ENCODE assay signal across 8 cellular contexts in the genomic region with DNA sequence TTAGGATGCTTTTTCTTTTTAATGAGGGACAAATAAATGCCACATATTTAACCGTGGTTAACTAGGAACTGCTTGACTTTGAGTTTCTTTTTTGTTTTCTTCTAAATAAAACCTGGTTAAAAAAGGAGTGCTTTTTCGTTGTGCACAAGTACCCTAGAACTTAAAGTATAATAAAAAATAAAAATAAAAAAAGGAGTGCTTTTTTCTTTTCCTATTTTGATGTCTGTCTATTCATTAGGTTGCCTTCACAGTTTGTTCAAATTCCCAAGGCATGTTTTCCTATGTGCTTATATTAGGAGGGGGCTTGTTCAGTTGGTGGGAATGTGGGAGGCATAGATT. TPM values are rescaled to one million over a fixed set of nuclear protein-coding genes. Genes with fewer than 3 reads are reported as not detected.
DNase-seq lines count a peak whose midpoint lies in the region; ATAC-seq and TF ChIP-seq lines count a peak whose summit lies in the region.

No MANE protein-coding gene starts in this region.

- CTCF ChIA-PET in MCF 10A (lab: Yijun Ruan, JAX): interaction anchor here (0.5 to 0.9 kb wide), 3 partner anchors 30 to 692 kb away, joined by 3 to 7 read pairs (median 3); no protein-coding TSS in a partner anchor

- H3K4me3 ChIP-seq in breast epithelium (peak overlapping the region; percentile 74 to 92 (median 92)), choroid plexus epithelial cell (ENCODE audit: low read depth, low read length) (peak overlapping the region; percentile 93), mononuclear cell (ENCODE audit: low read length) (peak overlapping the region; percentile 95), upper lobe of right lung (peak overlapping the region; percentile 95)

- H3K9me3 ChIP-seq in breast epithelium: no peaks in the 10 kb centered on the region
- no peaks in the 10 kb centered on the region for H3K9me3 ChIP-seq in mononuclear cell (ENCODE audit: low read depth, low read length)
- H3K9me3 ChIP-seq in upper lobe of right lung: no peaks in the 10 kb centered on the region

- no peak overlapping the region for H3K27ac Mint-ChIP-seq in MCF 10A (ENCODE audit: low read depth, unreplicated experiment)

- H3K4me1 Mint-ChIP-seq in MCF 10A (ENCODE audit: insufficient read depth, unreplicated experiment): peaks cover 30% of the 10 kb centered on the region

- H3K27me3 Mint-ChIP-seq in MCF 10A (ENCODE audit: insufficient read depth, unreplicated experiment): no peaks in the 10 kb centered on the region

- H3K36me3 ChIP-seq in breast epithelium (no peaks in the 10 kb centered on the region), upper lobe of right lung (peaks cover 20% of the 10 kb centered on the region)

- BruUV-seq in MCF 10A (replicated peaks; lab: Mats Ljungman, UMichigan): no TSS peak

- ATAC-seq in upper lobe of right lung (no peak), GM21367 (IDR thresholded peaks at IDR 0.05; ENCODE audit: unreplicated experiment) (no peak), GM18519 (IDR thresholded peaks at IDR 0.05; ENCODE audit: low FRiP score, unreplicated experiment) (no peak)

- intact Hi-C loops in breast epithelium (cut with DNase I; ENCODE audit: low total_unique reads) (no loop called here), MCF 10A (cut with micrococcal nuclease) (loop anchor here (2.0 to 10.0 kb wide), 3 partner anchors 312 to 625 kb away; partner anchors contain the start of gene MRPL33), upper lobe of right lung (cut with DNase I) (no loop called here)

- H3K4me1 ChIP-seq in breast epithelium (peaks cover 0 to 47% of the 10 kb centered on the region in 2 donors), mononuclear cell (ENCODE audit: insufficient read depth, low read length) (peaks cover 65% of the 10 kb centered on the region), upper lobe of right lung (peaks cover 51% of the 10 kb centered on the region)

- no peak for TF ChIP-seq POLR2A in breast epithelium (IDR thresholded peaks at IDR 0.05)

- H3K27ac ChIP-seq in breast epithelium (peak overlapping the region; percentile 100), upper lobe of right lung (peak overlapping the region; percentile 75)

- no peaks in the 10 kb centered on the region for H3K9me3 Mint-ChIP-seq in MCF 10A (ENCODE audit: unreplicated experiment)

- H3K27me3 ChIP-seq in breast epithelium (no peaks in the 10 kb centered on the region), mononuclear cell (ENCODE audit: insufficient read depth, low read length) (no peaks in the 10 kb centered on the region), upper lobe of right lung (no peaks in the 10 kb centered on the region)

- TF ChIP-seq CTCF in breast epithelium (IDR thresholded peaks at IDR 0.05) (no peak), MCF 10A (IDR thresholded peaks at IDR 0.05; ENCODE audit: unreplicated experiment) (no peak), choroid plexus epithelial cell (conservative IDR thresholded peaks at IDR 0.05; ENCODE audit: low read depth, low read length) (no peak), upper lobe of right lung (IDR thresholded peaks at IDR 0.05) (no peak)

- DNase-seq in breast epithelium (ENCODE audit: low spot score in 2 of 2): no peak
- no peak for DNase-seq in MCF 10A (ENCODE audit: unreplicated experiment)
- no peak for DNase-seq in choroid plexus epithelial cell (ENCODE audit: low read depth)
- no peak for DNase-seq in upper lobe of right lung
- no peak for DNase-seq in amygdala (lab: John Stamatoyannopoulos, UW)

- POLR2A ChIA-PET in MCF 10A (lab: Yijun Ruan, JAX): interaction anchor here (0.5 to 6.0 kb wide), 49 partner anchors 11 to 715 kb away, joined by 3 to 62 read pairs (median 6); partner anchors contain the start of genes BABAM2, MRPL33, PPP1CB and RBKS

- H3K36me3 Mint-ChIP-seq in MCF 10A (ENCODE audit: insufficient read depth, unreplicated experiment): peaks cover 12% of the 10 kb centered on the region

- no peak overlapping the region for H3K4me3 Mint-ChIP-seq in MCF 10A (ENCODE audit: unreplicated experiment)

RNA-seq across cellular contexts. Expression of gene FOSL2, which starts 4.4 kb away (rescaled TPM):
- total RNA-seq in breast epithelium: 100 to 1,000 TPM; 106 to 116 (median 116) TPM
- total RNA-seq in MCF 10A (2022): 122 and 141 TPM in 2 replicates
- total RNA-seq in mononuclear cell: 171 TPM
- 123 TPM for total RNA-seq in upper lobe of right lung
